In the genomic region with DNA sequence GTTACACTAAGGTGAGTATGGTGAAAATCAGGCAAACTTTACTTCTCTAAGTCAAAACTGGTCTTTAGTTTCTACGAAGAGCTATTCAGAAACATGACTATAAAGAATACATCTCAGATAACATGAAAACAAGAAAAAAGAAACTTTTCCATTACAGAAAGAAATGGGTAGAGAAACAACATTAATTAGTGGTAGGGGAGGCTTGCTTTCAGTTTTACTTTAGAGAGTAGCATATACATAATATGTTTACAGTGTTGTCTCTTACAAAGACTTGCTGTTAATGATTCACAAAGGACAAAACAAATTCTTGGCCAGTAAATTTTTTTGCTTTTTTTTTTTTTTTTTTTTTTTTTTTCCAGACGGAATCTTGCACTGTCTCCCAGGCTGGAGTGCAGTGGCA, we compare ENCODE assay signal across 2 cellular contexts.
TF ChIP-seq lines count a peak whose summit lies in the region.

No MANE protein-coding gene starts in this region.

TF ChIP-seq in K562, 482 proteins besides CTCF, POLR2A, EP300 and RAD21:
- 0 out of 2 replicates have a peak, but pooled peaks have one; percentile 16 for TF ChIP-seq POLR2AphosphoS2 (IDR thresholded peaks at IDR 0.05; ENCODE audit: low read length)
- 0 out of 2 replicates have a peak, but pooled peaks have one; percentile 5 for TF ChIP-seq POLR2G (IDR thresholded peaks at IDR 0.05; ENCODE audit: low read depth, low read length)
- TF ChIP-seq NR2F6 (CRISPR knock-in tag; IDR thresholded peaks at IDR 0.05): no peak
TF ChIP-seq in K562: peak in this region for 2.

TF ChIP-seq in SK-N-SH, 30 proteins besides CTCF, POLR2A, EP300 and RAD21:
- no peak for TF ChIP-seq RXRA (IDR thresholded peaks at IDR 0.05; ENCODE audit: borderline replicate concordance, low read depth)
- TF ChIP-seq TEAD4 (IDR thresholded peaks at IDR 0.05; ENCODE audit: borderline replicate concordance, insufficient read depth): no peak
- TF ChIP-seq SMC3 (IDR thresholded peaks at IDR 0.05; ENCODE audit: low read depth, low read length): no peak
- TF ChIP-seq NFIC (IDR thresholded peaks at IDR 0.05; ENCODE audit: borderline replicate concordance): no peak
- TF ChIP-seq FOXM1 (IDR thresholded peaks at IDR 0.05; ENCODE audit: low read depth): no peak
- no peak for TF ChIP-seq MXI1 (IDR thresholded peaks at IDR 0.05; ENCODE audit: low read depth, low read length)
